In the genomic region with DNA sequence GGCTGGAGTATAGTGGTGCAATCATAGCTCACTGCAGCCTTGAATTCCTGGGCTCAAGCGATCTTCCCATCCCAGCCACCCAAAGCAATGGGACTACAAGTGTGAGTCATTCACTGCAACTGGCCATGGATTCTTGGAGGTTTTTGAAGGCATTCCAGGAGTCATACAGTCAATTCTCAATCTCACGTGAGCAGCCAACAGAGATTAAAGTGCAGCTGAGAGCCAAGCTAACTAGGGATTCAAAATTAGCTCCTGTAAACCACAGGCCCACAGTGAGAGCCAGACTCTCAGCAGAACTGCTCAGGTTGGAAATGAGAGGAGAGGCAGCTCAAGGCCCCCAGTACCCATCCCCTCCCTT, we compare ENCODE assay signal across 8 cellular contexts. TPM values are rescaled to one million over a fixed set of nuclear protein-coding genes. Genes with fewer than 3 reads are reported as not detected.
A peak's percentile ranks its signal among the peaks of the same experiment; 100 is the strongest.
DNase-seq lines count a peak whose midpoint lies in the region; ATAC-seq and TF ChIP-seq lines count a peak whose summit lies in the region.

No MANE protein-coding gene starts in this region.

- H3K9me3 ChIP-seq in PC-9 (ENCODE audit: insufficient read depth, low read depth): 0 out of 2 replicates have a peak, but pooled peaks cover 4% of the 10 kb centered on the region

- POLR2A ChIA-PET in PC-9 (lab: Charles Lee; ENCODE audit: unreplicated experiment): interaction anchor here (0.5 to 0.8 kb wide), 3 partner anchors 13 to 793 kb away, joined by 5 to 30 read pairs (median 16); no protein-coding TSS in a partner anchor

- BruUV-seq in Calu3 (replicated peaks; lab: Mats Ljungman, UMichigan): no TSS peak
- no TSS peak for BruUV-seq in PC-9 (replicated peaks; lab: Mats Ljungman, UMichigan)

- peaks cover 44% of the 10 kb centered on the region for H3K4me1 Mint-ChIP-seq in Calu3 (ENCODE audit: low read depth, unreplicated experiment)

- peaks cover 95% of the 10 kb centered on the region for H3K79me2 ChIP-seq in PC-9 (ENCODE audit: low read depth)

- H3K36me3 ChIP-seq in PC-9 (ENCODE audit: low read depth): peaks cover 19% of the 10 kb centered on the region; the same call in 1 of the 2 replicates

- H3K4me1 ChIP-seq in PC-9 (replicated peaks; ENCODE audit: insufficient read depth): peaks cover 30% of the 10 kb centered on the region

- peak; percentile 52 for DNase-seq in Calu3
- DNase-seq in PC-9: peak; percentile 59 to 81
- peak; percentile 50 for DNase-seq in epidermal melanocyte (ENCODE audit: insufficient read length, low spot score)
- DNase-seq in non-pigmented ciliary epithelial cell (ENCODE audit: low read depth): peak; percentile 85
- no peak for DNase-seq in GDM1 (lab: John Stamatoyannopoulos, UW)
- no peak for DNase-seq in GM19240 (ENCODE audit: insufficient read length, low spot score)
- no peak for DNase-seq in NCI-H345 (lab: John Stamatoyannopoulos, UW)

- H2AFZ ChIP-seq in PC-9: no peak overlapping the region

- intact Hi-C loops in Calu3 (cut with micrococcal nuclease; ENCODE audit: unreplicated experiment): no loop called here
- intact Hi-C loops in PC-9 (cut with micrococcal nuclease; ENCODE audit: unreplicated experiment): loop anchor here (1.0 kb wide), 1 partner anchor 13 kb away; no protein-coding TSS in a partner anchor

- peak overlapping the region; percentile 41 for H3K27ac ChIP-seq in PC-9

- peaks cover 26% of the 10 kb centered on the region; the same call in 1 of the 2 replicates for H4K20me1 ChIP-seq in PC-9 (ENCODE audit: insufficient read depth)

- no peak for TF ChIP-seq CTCF in Calu3 (IDR thresholded peaks at IDR 0.05; ENCODE audit: unreplicated experiment)
- no peak for TF ChIP-seq CTCF in PC-9 (conservative IDR thresholded peaks at IDR 0.05)

- peak overlapping the region; percentile 23 for H3K27ac Mint-ChIP-seq in Calu3 (ENCODE audit: unreplicated experiment)

- H3K36me3 Mint-ChIP-seq in Calu3 (ENCODE audit: insufficient read depth, unreplicated experiment): peaks cover 43% of the 10 kb centered on the region

- H3K27me3 ChIP-seq in PC-9 (ENCODE audit: insufficient read depth, low read depth): no peaks in the 10 kb centered on the region

- peaks cover 30% of the 10 kb centered on the region for H3F3A ChIP-seq in PC-9 (ENCODE audit: insufficient read depth, low read depth)

- no peaks in the 10 kb centered on the region for H3K27me3 Mint-ChIP-seq in Calu3 (ENCODE audit: unreplicated experiment)

- H3K4me3 Mint-ChIP-seq in Calu3 (ENCODE audit: low read depth, unreplicated experiment): no peak overlapping the region

- no peak overlapping the region for H3K4me3 ChIP-seq in PC-9

- H3K9me2 ChIP-seq in PC-9 (ENCODE audit: insufficient read depth): no peaks in the 10 kb centered on the region

- H3K4me2 ChIP-seq in PC-9: peak overlapping the region; percentile 16

- H3K9me3 Mint-ChIP-seq in Calu3 (ENCODE audit: low read depth, unreplicated experiment): no peaks in the 10 kb centered on the region

- CTCF ChIA-PET in Calu3 (lab: Charles Lee): no interaction called here
- CTCF ChIA-PET in PC-9 (lab: Charles Lee): interaction anchor here (0.7 kb wide), 1 partner anchor 796 kb away, joined by 5 read pairs; no protein-coding TSS in a partner anchor

- no peak for ATAC-seq in GM21576 (IDR thresholded peaks at IDR 0.05; ENCODE audit: unreplicated experiment)

RNA-seq across cellular contexts. Expression of a gene that starts 30.2 kb away (rescaled TPM):
- total RNA-seq in Calu3 (2022): 149 and 153 TPM in 2 replicates
- 154 and 221 TPM in 2 replicates for total RNA-seq in PC-9 (2021)

Comparison
In these comparisons a context has a peak if more than half of its experiments do, and no peak if none do; other contexts are left out.
1. DNase-seq: peak in Calu3 (single experiment), PC-9 (2 of 2), epidermal melanocyte (single experiment) and non-pigmented ciliary epithelial cell (single experiment); none in GDM1 (single experiment), GM19240 (single experiment) and NCI-H345 (single experiment).